ENCODE assay signal across 18 cellular contexts in genomic region chr2:215723011-215723410, GRCh38.
DNase-seq lines count a peak whose midpoint lies in the region; ATAC-seq and TF ChIP-seq lines count a peak whose summit lies in the region.
"Had no signal": no experiment of that assay in that cellular context is flagged by ENCODE, and none has a peak within 500 bp of the region (broad histone marks: within the 10 kb centered on the region; RNA-seq: fewer than 3 reads in every experiment).

No MANE protein-coding gene starts in this region.

- CTCF ChIA-PET in activated CD8-positive, alpha-beta T cell treated with anti-CD3 and anti-CD28 coated beads for 36 hours (lab: Charles Lee), result no interaction called here

- peaks cover 0 to 44% (median 0%) of the 10 kb centered on the region in 11 experiments; a peak in 6 of 22 replicates for H3K9me3 ChIP-seq in BLaER1 treated with 17β-estradiol and CSF1 and Interleukin-3, amounts not matched to agents 10 nM and 100 nM (replicated peaks in 1 of 11)
- H3K9me3 ChIP-seq in trophoblast cell (ENCODE audit: insufficient read depth, low read depth, low read length) (no peaks in the 10 kb centered on the region), adrenal gland (replicated peaks in 1 of 3) (no peaks in the 10 kb centered on the region)

- H2BK5ac ChIP-seq in trophoblast cell (ENCODE audit: low read depth, low read length, poor library complexity), result no peak overlapping the region

- WGBS in trophoblast cell (ENCODE audit: extremely low coverage, insufficient coverage, insufficient read length), result no CpG with 5 or more reads among the region's 1 CpG
- 87 to 93% (median 88%) methylated on average over 1 of the region's 1 CpG for WGBS in adrenal gland, 4 donors

- H3K18ac ChIP-seq in trophoblast cell (ENCODE audit: low read length), result no peak overlapping the region

- H4K8ac ChIP-seq in trophoblast cell (ENCODE audit: low read depth, low read length), result no peak overlapping the region

- H3K27ac Mint-ChIP-seq in activated CD8-positive, alpha-beta T cell treated with anti-CD3 and anti-CD28 coated beads for 36 hours, result no peak overlapping the region

- no peak overlapping the region for H3K4ac ChIP-seq in trophoblast cell (ENCODE audit: low read depth, low read length)

- H3K23ac ChIP-seq in trophoblast cell (ENCODE audit: low read length), result no peak overlapping the region

- H2BK12ac ChIP-seq in trophoblast cell (ENCODE audit: low read length), result no peak overlapping the region

- H3K27me3 Mint-ChIP-seq in activated CD8-positive, alpha-beta T cell treated with anti-CD3 and anti-CD28 coated beads for 36 hours, result peaks cover 7% of the 10 kb centered on the region

- TF ChIP-seq POLR2A in adrenal gland (IDR thresholded peaks at IDR 0.05), result no peak

- peak; percentile 93 for DNase-seq in amniotic epithelial cell (ENCODE audit: low read depth)
- DNase-seq in fibroblast of villous mesenchyme (ENCODE audit: low read depth), result peak; percentile 93
- DNase-seq in trophoblast cell, result peak; percentile 30 to 78
- DNase-seq in adrenal gland, result no peak
- no peak for DNase-seq in activated CD8-positive, alpha-beta T cell treated with anti-CD3 and anti-CD28 coated beads for 36 hours
- DNase-seq: DMS 273 treated with DMSO at 0.1 percent for 48 hours, GF-D8, KG1, NCI-H1436, NCI-H2029 treated with DMSO at 0.1 percent for 48 hours, NCI-H2171 treated with DMSO at 0.1 percent for 48 hours, NCI-H510A, NCI-H774, PC-3 had no signal

- H3K27me3 ChIP-seq in BLaER1 treated with 17β-estradiol and CSF1 and Interleukin-3, amounts not matched to agents 10 nM and 100 nM, result no peaks in the 10 kb centered on the region
- H3K27me3 ChIP-seq in trophoblast cell (ENCODE audit: insufficient read depth, low read length) (no peaks in the 10 kb centered on the region), adrenal gland (no peaks in the 10 kb centered on the region)

- POLR2A ChIA-PET in activated CD8-positive, alpha-beta T cell treated with anti-CD3 and anti-CD28 coated beads for 36 hours (lab: Charles Lee), result no interaction called here

- no peaks in the 10 kb centered on the region for H3K4me1 Mint-ChIP-seq in activated CD8-positive, alpha-beta T cell treated with anti-CD3 and anti-CD28 coated beads for 36 hours (ENCODE audit: low read depth)

- H3K4me1 ChIP-seq in BLaER1 treated with 17β-estradiol and CSF1 and Interleukin-3, amounts not matched to agents 10 nM and 100 nM, result peaks cover 0 to 82% (median 19%) of the 10 kb centered on the region in 10 experiments; a peak in 14 of 20 replicates
- H3K4me1 ChIP-seq in trophoblast cell (ENCODE audit: control insufficient read depth in 1 of 2, insufficient read depth in 2 of 2, low read length in 2 of 2), result peaks cover 1 to 3% of the 10 kb centered on the region in 2 experiments
- H3K4me1 ChIP-seq in adrenal gland (replicated peaks in 1 of 2), result peaks cover 0 to 5% of the 10 kb centered on the region in 2 donors

- TF ChIP-seq CTCF in fibroblast of villous mesenchyme (IDR thresholded peaks at IDR 0.05; ENCODE audit: insufficient read depth, low read depth, low read length) (no peak), adrenal gland (IDR thresholded peaks at IDR 0.05) (no peak)
- TF ChIP-seq CTCF in activated CD8-positive, alpha-beta T cell treated with anti-CD3 and anti-CD28 coated beads for 36 hours (IDR thresholded peaks at IDR 0.05), result no peak

- peak overlapping the region in 2 of 11 experiments; percentile 1 to 69; a peak in 3 of 22 replicates for H3K4me2 ChIP-seq in BLaER1 treated with 17β-estradiol and CSF1 and Interleukin-3, amounts not matched to agents 10 nM and 100 nM
- no peak overlapping the region for H3K4me2 ChIP-seq in trophoblast cell (ENCODE audit: low read length)

- H2AFZ ChIP-seq in trophoblast cell (ENCODE audit: insufficient read depth, low read length, poor library complexity), result no peak overlapping the region

- H3K4me3 ChIP-seq in BLaER1 treated with 17β-estradiol and CSF1 and Interleukin-3, amounts not matched to agents 10 nM and 100 nM, result no peak overlapping the region
- H3K4me3 ChIP-seq in fibroblast of villous mesenchyme (ENCODE audit: low read depth, low read length) (no peak overlapping the region), trophoblast cell (ENCODE audit: low read depth, low read length) (no peak overlapping the region), adrenal gland (no peak overlapping the region)

- no peak overlapping the region for H2BK120ac ChIP-seq in trophoblast cell (ENCODE audit: insufficient read depth, low read length, poor library complexity)

- no peaks in the 10 kb centered on the region for H3K36me3 Mint-ChIP-seq in activated CD8-positive, alpha-beta T cell treated with anti-CD3 and anti-CD28 coated beads for 36 hours (ENCODE audit: low read depth)

- no peak for ATAC-seq in HG02885 (IDR thresholded peaks at IDR 0.05; ENCODE audit: poor library complexity, unreplicated experiment)
- ATAC-seq in GM19023 (IDR thresholded peaks at IDR 0.05; ENCODE audit: unreplicated experiment), result no peak
- no peak for ATAC-seq in activated CD8-positive, alpha-beta T cell treated with anti-CD3 and anti-CD28 coated beads for 36 hours
- ATAC-seq: PC-3 had no signal

- no peaks in the 10 kb centered on the region for H3K36me3 ChIP-seq in BLaER1 treated with 17β-estradiol and CSF1 and Interleukin-3, amounts not matched to agents 10 nM and 100 nM
- H3K36me3 ChIP-seq in trophoblast cell (ENCODE audit: control insufficient read depth in 1 of 2, insufficient read depth in 2 of 2, low read length in 2 of 2) (no peaks in the 10 kb centered on the region), adrenal gland (replicated peaks in 1 of 2) (no peaks in the 10 kb centered on the region)

- H3K79me1 ChIP-seq in trophoblast cell (ENCODE audit: low read length), result peaks cover 7% of the 10 kb centered on the region

- H4K12ac ChIP-seq in trophoblast cell (ENCODE audit: low read depth, low read length), result no peak overlapping the region

- H4K20me1 ChIP-seq in BLaER1 treated with 17β-estradiol and CSF1 and Interleukin-3, amounts not matched to agents 10 nM and 100 nM, result no peaks in the 10 kb centered on the region

- no peaks in the 10 kb centered on the region for H3K79me2 ChIP-seq in trophoblast cell (ENCODE audit: control insufficient read depth, insufficient read depth, low read length, poor library complexity)

- intact Hi-C loops in adrenal gland (cut with DNase I), result no loop called here
- intact Hi-C loops in activated CD8-positive, alpha-beta T cell treated with anti-CD3 and anti-CD28 coated beads for 36 hours (cut with micrococcal nuclease), result no loop called here

- no peaks in the 10 kb centered on the region for H3K9me3 Mint-ChIP-seq in activated CD8-positive, alpha-beta T cell treated with anti-CD3 and anti-CD28 coated beads for 36 hours

- H3K9ac ChIP-seq in BLaER1 treated with 17β-estradiol and CSF1 and Interleukin-3, amounts not matched to agents 10 nM and 100 nM, result no peak overlapping the region
- H3K9ac ChIP-seq in trophoblast cell (ENCODE audit: low read length), result no peak overlapping the region

- H3K4me3 Mint-ChIP-seq in activated CD8-positive, alpha-beta T cell treated with anti-CD3 and anti-CD28 coated beads for 36 hours, result no peak overlapping the region

- H4K91ac ChIP-seq in trophoblast cell (ENCODE audit: low read depth, low read length), result no peak overlapping the region

- H3K14ac ChIP-seq in trophoblast cell (ENCODE audit: low read length), result no peak overlapping the region

- no peak overlapping the region for H2AK5ac ChIP-seq in trophoblast cell (ENCODE audit: low read length)

- peak overlapping the region in 7 of 11 experiments; percentile 5 to 96 (median 72); a peak in 11 of 22 replicates for H3K27ac ChIP-seq in BLaER1 treated with 17β-estradiol and CSF1 and Interleukin-3, amounts not matched to agents 10 nM and 100 nM
- no peak overlapping the region for H3K27ac ChIP-seq in trophoblast cell (ENCODE audit: low read depth, low read length)
- H3K27ac ChIP-seq in adrenal gland, result no peak overlapping the region
- H3K27ac ChIP-seq: C4-2B had no signal

Comparison
In these comparisons a context has a peak if more than half of its experiments do, and no peak if none do; other contexts are left out.
1. H3K27ac ChIP-seq: peak in BLaER1 treated with 17β-estradiol and CSF1 and Interleukin-3, amounts not matched to agents 10 nM and 100 nM (7 of 11); none in trophoblast cell (single experiment) and adrenal gland (0 of 5).
2. DNase-seq: peak in amniotic epithelial cell (single experiment), fibroblast of villous mesenchyme (single experiment) and trophoblast cell (2 of 2); none in adrenal gland (0 of 7) and activated CD8-positive, alpha-beta T cell treated with anti-CD3 and anti-CD28 coated beads for 36 hours (single experiment).